In the genomic region with DNA sequence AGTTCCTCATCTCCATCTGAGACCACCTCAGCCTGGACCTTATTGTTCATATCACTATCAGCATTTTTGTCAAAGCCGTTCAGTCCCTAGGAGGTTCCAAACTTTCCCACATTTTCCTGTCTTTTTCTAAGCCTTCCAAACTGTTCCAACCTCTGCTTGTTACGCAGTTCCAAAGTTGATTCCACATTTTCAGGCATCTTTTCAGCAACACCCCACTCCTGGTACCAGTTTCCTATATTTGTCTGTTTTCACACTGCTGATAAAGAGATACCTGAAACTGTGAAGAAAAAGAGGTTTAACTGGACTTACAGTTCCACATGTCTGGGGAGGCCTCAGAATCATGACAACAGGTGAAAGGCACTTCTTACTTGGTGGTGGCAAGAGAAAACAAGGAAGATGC, we compare ENCODE assay signal across 1 cellular context.
TF ChIP-seq lines count a peak whose summit lies in the region.

No MANE protein-coding gene starts in this region.

TF ChIP-seq in HEK293, 187 proteins besides CTCF, POLR2A, EP300 and RAD21:
- TF ChIP-seq, protein P1, sequence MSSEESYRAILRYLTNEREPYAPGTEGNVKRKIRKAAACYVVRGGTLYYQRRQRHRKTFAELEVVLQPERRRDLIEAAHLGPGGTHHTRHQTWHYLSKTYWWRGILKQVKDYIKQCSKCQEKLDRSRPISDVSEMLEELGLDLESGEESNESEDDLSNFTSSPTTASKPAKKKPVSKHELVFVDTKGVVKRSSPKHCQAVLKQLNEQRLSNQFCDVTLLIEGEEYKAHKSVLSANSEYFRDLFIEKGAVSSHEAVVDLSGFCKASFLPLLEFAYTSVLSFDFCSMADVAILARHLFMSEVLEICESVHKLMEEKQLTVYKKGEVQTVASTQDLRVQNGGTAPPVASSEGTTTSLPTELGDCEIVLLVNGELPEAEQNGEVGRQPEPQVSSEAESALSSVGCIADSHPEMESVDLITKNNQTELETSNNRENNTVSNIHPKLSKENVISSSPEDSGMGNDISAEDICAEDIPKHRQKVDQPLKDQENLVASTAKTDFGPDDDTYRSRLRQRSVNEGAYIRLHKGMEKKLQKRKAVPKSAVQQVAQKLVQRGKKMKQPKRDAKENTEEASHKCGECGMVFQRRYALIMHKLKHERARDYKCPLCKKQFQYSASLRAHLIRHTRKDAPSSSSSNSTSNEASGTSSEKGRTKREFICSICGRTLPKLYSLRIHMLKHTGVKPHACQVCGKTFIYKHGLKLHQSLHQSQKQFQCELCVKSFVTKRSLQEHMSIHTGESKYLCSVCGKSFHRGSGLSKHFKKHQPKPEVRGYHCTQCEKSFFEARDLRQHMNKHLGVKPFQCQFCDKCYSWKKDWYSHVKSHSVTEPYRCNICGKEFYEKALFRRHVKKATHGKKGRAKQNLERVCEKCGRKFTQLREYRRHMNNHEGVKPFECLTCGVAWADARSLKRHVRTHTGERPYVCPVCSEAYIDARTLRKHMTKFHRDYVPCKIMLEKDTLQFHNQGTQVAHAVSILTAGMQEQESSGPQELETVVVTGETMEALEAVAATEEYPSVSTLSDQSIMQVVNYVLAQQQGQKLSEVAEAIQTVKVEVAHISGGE (tag by site-specific recombination; conservative IDR thresholded peaks at IDR 0.05; ENCODE audit: low read depth), result no peak
- no peak for TF ChIP-seq ZNF585B (tag by site-specific recombination; IDR thresholded peaks at IDR 0.05)
- no peak for TF ChIP-seq ZNF654 (tag by site-specific recombination; IDR thresholded peaks at IDR 0.05; ENCODE audit: low read depth)
- no peak for TF ChIP-seq WT1 (tag by site-specific recombination; IDR thresholded peaks at IDR 0.05)
- no peak for TF ChIP-seq ZNF10 (tag by site-specific recombination; IDR thresholded peaks at IDR 0.05)
- peak; percentile 64 for TF ChIP-seq SETDB1 (IDR thresholded peaks at IDR 0.05; ENCODE audit: insufficient read length, low read length)
- no peak for TF ChIP-seq BCL11B (tag by site-specific recombination; IDR thresholded peaks at IDR 0.05; ENCODE audit: low read depth)
- TF ChIP-seq, protein P2, sequence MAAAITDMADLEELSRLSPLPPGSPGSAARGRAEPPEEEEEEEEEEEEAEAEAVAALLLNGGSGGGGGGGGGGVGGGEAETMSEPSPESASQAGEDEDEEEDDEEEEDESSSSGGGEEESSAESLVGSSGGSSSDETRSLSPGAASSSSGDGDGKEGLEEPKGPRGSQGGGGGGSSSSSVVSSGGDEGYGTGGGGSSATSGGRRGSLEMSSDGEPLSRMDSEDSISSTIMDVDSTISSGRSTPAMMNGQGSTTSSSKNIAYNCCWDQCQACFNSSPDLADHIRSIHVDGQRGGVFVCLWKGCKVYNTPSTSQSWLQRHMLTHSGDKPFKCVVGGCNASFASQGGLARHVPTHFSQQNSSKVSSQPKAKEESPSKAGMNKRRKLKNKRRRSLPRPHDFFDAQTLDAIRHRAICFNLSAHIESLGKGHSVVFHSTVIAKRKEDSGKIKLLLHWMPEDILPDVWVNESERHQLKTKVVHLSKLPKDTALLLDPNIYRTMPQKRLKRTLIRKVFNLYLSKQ (tag by site-specific recombination; IDR thresholded peaks at IDR 0.05; ENCODE audit: borderline replicate concordance), result no peak
- peak; percentile 94 for TF ChIP-seq ZNF707 (tag by site-specific recombination; IDR thresholded peaks at IDR 0.05)
- TF ChIP-seq ZNF292 (tag by site-specific recombination; IDR thresholded peaks at IDR 0.05; ENCODE audit: borderline replicate concordance, low read depth), result no peak
- no peak for TF ChIP-seq ZNF221 (tag by site-specific recombination; IDR thresholded peaks at IDR 0.05; ENCODE audit: borderline replicate concordance)
- no peak for TF ChIP-seq ZNF626 (tag by site-specific recombination; IDR thresholded peaks at IDR 0.05)
- no peak for TF ChIP-seq EGR2 (tag by site-specific recombination; IDR thresholded peaks at IDR 0.05; ENCODE audit: low read depth)
